6 cellular contexts compared by ENCODE assay signal in the genomic region with DNA sequence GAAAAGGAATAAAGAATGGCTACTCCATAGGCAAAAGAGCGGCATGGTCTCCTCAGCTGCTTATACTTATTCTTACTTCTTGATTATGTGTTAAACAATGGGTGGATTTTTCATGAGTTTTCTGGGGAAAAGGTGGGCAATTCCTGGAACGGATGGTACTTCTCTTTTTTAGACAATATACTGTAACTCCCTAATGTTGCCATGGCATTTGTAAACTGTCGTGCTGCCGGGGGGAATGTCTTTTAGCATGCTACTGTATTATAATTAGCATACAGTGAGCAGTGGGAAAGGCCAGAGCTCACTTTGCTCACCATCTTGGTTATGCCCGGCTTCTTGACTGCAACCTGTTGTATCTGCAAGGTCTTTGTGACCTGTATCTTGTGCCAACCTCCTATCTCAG.
"Had no signal": no experiment of that assay in that cellular context is flagged by ENCODE, and none has a peak within 500 bp of the region (broad histone marks: within the 10 kb centered on the region; RNA-seq: fewer than 3 reads in every experiment).

No MANE protein-coding gene starts in this region.

- ATAC-seq: GM23338, HepG2 had no signal

- H3K4me3 Mint-ChIP-seq: GM23338, H9, IgD-negative memory B cell had no signal

- H3K9me3 Mint-ChIP-seq: GM23338, H9 had no signal

- H3K36me3 Mint-ChIP-seq: IgD-negative memory B cell had no signal

- H3K27ac Mint-ChIP-seq: GM23338, H9, IgD-negative memory B cell had no signal

- DNase-seq: H9, HCEC 1CT, KG1 had no signal
